ENCODE assay signal across 6 cellular contexts in the genomic region with DNA sequence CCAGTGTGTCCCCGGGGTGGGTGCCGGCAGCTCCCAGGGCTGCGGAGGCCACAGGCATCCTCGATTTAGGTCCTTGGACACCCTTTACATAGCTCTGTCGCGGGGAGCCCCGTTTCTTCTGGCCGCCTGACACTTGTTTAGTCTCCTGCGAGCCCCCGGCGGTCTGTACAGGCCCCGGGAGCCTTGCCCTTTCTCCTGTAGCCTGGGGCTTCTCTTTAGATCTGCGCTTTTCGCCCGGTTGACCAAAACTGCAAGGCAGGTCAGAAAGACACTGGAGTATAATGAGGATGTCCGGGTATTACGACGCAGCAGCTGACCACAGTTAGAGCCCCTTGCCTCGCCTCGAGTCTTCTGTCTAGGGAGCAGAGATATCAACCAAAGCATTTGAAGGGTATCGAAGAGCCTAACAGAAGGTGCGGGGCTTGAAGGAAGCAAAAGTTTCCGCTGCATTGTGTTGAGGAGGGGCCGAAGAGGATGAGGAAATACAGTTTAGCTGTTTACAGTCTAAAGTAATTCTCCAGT. TPM values are rescaled to one million over a fixed set of nuclear protein-coding genes. Genes with fewer than 3 reads are reported as not detected.
DNase-seq lines count a peak whose midpoint lies in the region; ATAC-seq, FAIRE-seq and TF ChIP-seq lines count a peak whose summit lies in the region.

No MANE protein-coding gene starts in this region.

- H3K4me2 ChIP-seq in GM12878 (ENCODE audit: control insufficient read depth, insufficient read depth): peak overlapping the region; percentile 67

- CTCF ChIA-PET in GM12878 (lab: Yijun Ruan, JAX): no interaction called here

- TF ChIP-seq RAD21 in GM12878 (IDR thresholded peaks at IDR 0.05; ENCODE audit: insufficient read depth, low read depth, low read length): no peak

- TF ChIP-seq POLR2A in GM12878 (IDR thresholded peaks at IDR 0.05; ENCODE audit: low read depth, low read length): no peak

- WGBS in GM12878 (ENCODE audit: insufficient coverage, insufficient replicate concordance, low lambda C conversion rate, missing lambda C conversion rate): 35% methylated on average over 24 of the region's 24 CpGs

- RAD21 ChIA-PET in GM12878 (lab: Charles Lee; ENCODE audit: unreplicated experiment): no interaction called here

- peaks cover 31% of the 10 kb centered on the region for H3K4me1 ChIP-seq in CD4-positive, CD25-positive, alpha-beta regulatory T cell (ENCODE audit: control insufficient read depth, insufficient read depth, low read length, poor library complexity, severe bottlenecking)
- H3K4me1 ChIP-seq in GM12878 (ENCODE audit: control insufficient read depth, insufficient read depth, low read length): no peaks in the 10 kb centered on the region

- H3K27me3 ChIP-seq in CD4-positive, CD25-positive, alpha-beta regulatory T cell (ENCODE audit: control insufficient read depth, insufficient read depth, low read length): no peaks in the 10 kb centered on the region
- H3K27me3 ChIP-seq in GM12878 (replicated peaks in 1 of 2; ENCODE audit: control insufficient read depth in 2 of 2, insufficient read depth in 2 of 2, low read length in 1 of 2): no peaks in the 10 kb centered on the region

- H3K9me3 ChIP-seq in CD4-positive, CD25-positive, alpha-beta regulatory T cell (ENCODE audit: control insufficient read depth in 2 of 2, low read length in 2 of 2): no peaks in the 10 kb centered on the region
- no peaks in the 10 kb centered on the region for H3K9me3 ChIP-seq in GM12878 (replicated peaks; ENCODE audit: control insufficient read depth, insufficient read depth, low read length)

- peak overlapping the region; percentile 89 to 97 (median 94) for H3K4me3 Mint-ChIP-seq in CD4-positive, CD25-positive, alpha-beta regulatory T cell
- peak overlapping the region; percentile 80 to 94 (median 90) for H3K4me3 Mint-ChIP-seq in naive thymus-derived CD8-positive, alpha-beta T cell

- TSS peak; percentile 75 for BruUV-seq in GM12878 (replicated peaks; lab: Mats Ljungman, UMichigan)

- H3K79me2 ChIP-seq in GM12878 (ENCODE audit: control insufficient read depth, insufficient read depth, low read length): peaks cover 54% of the 10 kb centered on the region

- POLR2A ChIA-PET in GM12878 (lab: Charles Lee): interaction anchor here (0.7 kb wide), 1 partner anchor 45 kb away, joined by 3 read pairs; a partner anchor contains a TSS
- POLR2A ChIA-PET in naive thymus-derived CD8-positive, alpha-beta T cell (lab: Charles Lee): interaction anchor here (0.8 to 1.5 kb wide), 5 partner anchors 45 to 145 kb away, joined by 3 to 12 read pairs (median 3); a partner anchor contains a TSS

- peak overlapping the region; percentile 81 for H3K9ac ChIP-seq in GM12878 (ENCODE audit: control insufficient read depth, insufficient read depth, low read length)

- H3K27me3 Mint-ChIP-seq in CD4-positive, CD25-positive, alpha-beta regulatory T cell: no peaks in the 10 kb centered on the region
- H3K27me3 Mint-ChIP-seq in naive thymus-derived CD8-positive, alpha-beta T cell: no peaks in the 10 kb centered on the region

- intact Hi-C loops in GM12878 (cut with micrococcal nuclease; ENCODE audit: unreplicated experiment): loop anchor here (5.0 kb wide), 2 partner anchors 44 to 146 kb away; a partner anchor contains a TSS

- ATAC-seq in CD4-positive, CD25-positive, alpha-beta regulatory T cell (ENCODE audit: low read depth in 2 of 2): no peak
- ATAC-seq in HG02840 (IDR thresholded peaks at IDR 0.05; ENCODE audit: low FRiP score, unreplicated experiment) (peak; percentile 19), GM12878 (peak; percentile 11)
- ATAC-seq in naive thymus-derived CD8-positive, alpha-beta T cell: peak in 1 of 2 donors; percentile 24

- H3K27ac ChIP-seq in CD4-positive, CD25-positive, alpha-beta regulatory T cell (ENCODE audit: insufficient read depth, low read length, poor library complexity, severe bottlenecking): peak overlapping the region; percentile 82
- peak overlapping the region; percentile 73 for H3K27ac ChIP-seq in GM12878 (ENCODE audit: control insufficient read depth, insufficient read depth)

- SMC1A ChIA-PET in GM12878 (lab: Charles Lee; ENCODE audit: uncharacterized antibody, unreplicated experiment): no interaction called here

- peak overlapping the region; percentile 81 for H3K4me3 ChIP-seq in CD4-positive, CD25-positive, alpha-beta regulatory T cell (ENCODE audit: low read depth, low read length)
- peak overlapping the region; percentile 83 for H3K4me3 ChIP-seq in GM12878

- no peak for TF ChIP-seq CTCF in GM12878 (IDR thresholded peaks at IDR 0.05 in 2 of 3, conservative IDR thresholded peaks at IDR 0.05 in 1 of 3; ENCODE audit: control insufficient read depth in 2 of 3, extremely low read depth in 1 of 3, insufficient read depth in 1 of 3, low read depth in 3 of 3, low read length in 3 of 3)

- peaks cover 0 to 2% (median 0%) of the 10 kb centered on the region in 7 donors for H3K9me3 Mint-ChIP-seq in CD4-positive, CD25-positive, alpha-beta regulatory T cell
- H3K9me3 Mint-ChIP-seq in naive thymus-derived CD8-positive, alpha-beta T cell: no peaks in the 10 kb centered on the region

- peak overlapping the region; percentile 54 to 94 (median 93) for H3K27ac Mint-ChIP-seq in CD4-positive, CD25-positive, alpha-beta regulatory T cell
- H3K27ac Mint-ChIP-seq in naive thymus-derived CD8-positive, alpha-beta T cell: peak overlapping the region; percentile 80 to 97 (median 95)

- peaks cover 9 to 60% (median 43%) of the 10 kb centered on the region in 4 donors for H3K4me1 Mint-ChIP-seq in CD4-positive, CD25-positive, alpha-beta regulatory T cell
- peaks cover 27 to 56% (median 53%) of the 10 kb centered on the region in 4 donors for H3K4me1 Mint-ChIP-seq in naive thymus-derived CD8-positive, alpha-beta T cell

- peak overlapping the region; percentile 73 for H2AFZ ChIP-seq in GM12878 (ENCODE audit: control insufficient read depth, low read depth, low read length)

- in situ Hi-C loops in GM12878 (cut with MboI): no loop called here

- peaks cover 11% of the 10 kb centered on the region for H3K36me3 ChIP-seq in CD4-positive, CD25-positive, alpha-beta regulatory T cell (ENCODE audit: control insufficient read depth, insufficient read depth, low read length)
- no peaks in the 10 kb centered on the region; a peak in 3 of 4 replicates for H3K36me3 ChIP-seq in GM12878 (ENCODE audit: control insufficient read depth in 2 of 2, insufficient read depth in 2 of 2, low read length in 1 of 2)

- peak in 1 of 3 donors; percentile 48 for DNase-seq in CD4-positive, CD25-positive, alpha-beta regulatory T cell
- DNase-seq in GM12878 (ENCODE audit: low read depth, low spot score) (no peak), NCI-H2196 (lab: John Stamatoyannopoulos, UW; ENCODE audit: unreplicated experiment) (no peak), cortex of kidney (lab: John Stamatoyannopoulos, UW) (no peak)
- DNase-seq in naive thymus-derived CD8-positive, alpha-beta T cell: no peak

- no peaks in the 10 kb centered on the region for H4K20me1 ChIP-seq in GM12878 (ENCODE audit: control insufficient read depth, insufficient read depth)

- H3K36me3 Mint-ChIP-seq in CD4-positive, CD25-positive, alpha-beta regulatory T cell: peaks cover 12% of the 10 kb centered on the region
- H3K36me3 Mint-ChIP-seq in naive thymus-derived CD8-positive, alpha-beta T cell: peaks cover 0 to 33% (median 1%) of the 10 kb centered on the region in 3 donors

- no peak for FAIRE-seq in GM12878 (lab: Jason Lieb, UNC)

- TF ChIP-seq EP300 in GM12878 (IDR thresholded peaks at IDR 0.05; ENCODE audit: borderline replicate concordance in 1 of 2, control insufficient read depth in 1 of 2, low read depth in 2 of 2, low read length in 2 of 2): no peak

RNA-seq across cellular contexts. Expression of a gene that starts 0.4 kb away (rescaled TPM):
- total RNA-seq in CD4-positive, CD25-positive, alpha-beta regulatory T cell: 13.7 TPM
- 10 to 100 TPM; 22.3 to 26.8 (median 25.0) TPM for polyA plus RNA-seq in CD4-positive, CD25-positive, alpha-beta regulatory T cell
- 25.7 and 26.0 TPM in 2 replicates for total RNA-seq in GM12878 (2013; cell fraction: nucleolus; rRNA removed)
- total RNA-seq in GM12878 (2014; rRNA removed) (15.5 and 16.9 TPM in 2 replicates), GM12878 (2014; rRNA removed; fragmentation: Illumina TruSeq; extraction: Trizol) (29.1 and 29.9 TPM in 2 replicates), GM12878 (2021) (25.7 and 30.7 TPM in 2 replicates)
- polyA plus RNA-seq in GM12878 (2011; ENCODE audit: low read depth): 13.1 TPM
- polyA plus RNA-seq in GM12878 (2011; rRNA removed) (43.0 and 50.7 TPM in 2 replicates), GM12878 (2014; fragmentation: Illumina TruSeq; extraction: Trizol) (41.1 and 50.1 TPM in 2 replicates), GM12878 (2014; fragmentation: Nextera tagmentation; extraction: Ambion mirVana) (10 to 100 TPM; 29.5 to 40.6 TPM), GM12878 (2014; rRNA removed) (20.5 and 21.9 TPM in 2 replicates), GM12878 (2016; fragmentation: Nextera tagmentation; extraction: Ambion mirVana) (10 to 100 TPM; 53.0 to 57.5 TPM)
- polyA plus RNA-seq in GM12878 (2011; cell fraction: cytosol; rRNA removed): 27.1 and 28.8 TPM in 2 replicates
- 18.0 TPM in 2 replicates for polyA plus RNA-seq in GM12878 (2011; cell fraction: nucleus; rRNA removed)
- 17.9 and 19.8 TPM in 2 replicates for polyA plus RNA-seq in GM12878 (2012)
- polyA minus RNA-seq in GM12878 (2011; rRNA and poly(A)+ RNA removed): 34.4 and 52.9 TPM in 2 replicates
- polyA minus RNA-seq in GM12878 (2011; cell fraction: cytosol; rRNA and poly(A)+ RNA removed): 11.9 and 15.4 TPM in 2 replicates
- 15.1 and 27.1 TPM in 2 replicates for polyA minus RNA-seq in GM12878 (2011; cell fraction: nucleus; rRNA and poly(A)+ RNA removed)
- 10 to 100 TPM; 18.3 to 19.5 TPM for total RNA-seq in naive thymus-derived CD8-positive, alpha-beta T cell
- polyA plus RNA-seq in naive thymus-derived CD8-positive, alpha-beta T cell: 10 to 100 TPM; 17.0 to 25.7 (median 17.4) TPM

RNA-seq across cellular contexts. Expression of a gene that starts 0.8 kb away (rescaled TPM):
- 3.7 TPM for total RNA-seq in CD4-positive, CD25-positive, alpha-beta regulatory T cell
- 10 to 100 TPM; 17.8 to 22.9 (median 20.5) TPM for polyA plus RNA-seq in CD4-positive, CD25-positive, alpha-beta regulatory T cell
- 3.9 and 4.4 TPM in 2 replicates for total RNA-seq in GM12878 (2013; cell fraction: nucleolus; rRNA removed)
- total RNA-seq in GM12878 (2014; rRNA removed): 25.0 and 26.5 TPM in 2 replicates
- 14.0 and 15.6 TPM in 2 replicates for total RNA-seq in GM12878 (2014; rRNA removed; fragmentation: Illumina TruSeq; extraction: Trizol)
- total RNA-seq in GM12878 (2021): 10.3 and 10.4 TPM in 2 replicates
- 11.5 TPM for polyA plus RNA-seq in GM12878 (2011; ENCODE audit: low read depth)
- 27.9 and 30.5 TPM in 2 replicates for polyA plus RNA-seq in GM12878 (2011; rRNA removed)
- 31.7 and 33.4 TPM in 2 replicates for polyA plus RNA-seq in GM12878 (2011; cell fraction: cytosol; rRNA removed)
- polyA plus RNA-seq in GM12878 (2011; cell fraction: nucleus; rRNA removed): 14.2 and 16.6 TPM in 2 replicates
- 12.7 and 15.9 TPM in 2 replicates for polyA plus RNA-seq in GM12878 (2012)
- polyA plus RNA-seq in GM12878 (2014; fragmentation: Illumina TruSeq; extraction: Trizol): 12.3 and 14.6 TPM in 2 replicates
- 10 to 100 TPM in 1 of 2 experiments, 1 to 10 TPM in 1; 5.8 to 10.4 TPM for polyA plus RNA-seq in GM12878 (2014; fragmentation: Nextera tagmentation; extraction: Ambion mirVana)
- 33.7 and 36.4 TPM in 2 replicates for polyA plus RNA-seq in GM12878 (2014; rRNA removed)
- 10 to 100 TPM; 30.0 to 33.4 TPM for polyA plus RNA-seq in GM12878 (2016; fragmentation: Nextera tagmentation; extraction: Ambion mirVana)
- 9.4 TPM in 2 replicates for polyA minus RNA-seq in GM12878 (2011; rRNA and poly(A)+ RNA removed)
- polyA minus RNA-seq in GM12878 (2011; cell fraction: cytosol; rRNA and poly(A)+ RNA removed): 2.5 and 3.0 TPM in 2 replicates
- 0.77 and 2.1 TPM in 2 replicates for polyA minus RNA-seq in GM12878 (2011; cell fraction: nucleus; rRNA and poly(A)+ RNA removed)
- total RNA-seq in naive thymus-derived CD8-positive, alpha-beta T cell: 1 to 10 TPM; 5.3 to 8.6 TPM
- 10 to 100 TPM; 25.6 to 27.7 (median 26.1) TPM for polyA plus RNA-seq in naive thymus-derived CD8-positive, alpha-beta T cell

RNA-seq across cellular contexts. Expression of a gene that starts 0.8 kb away (rescaled TPM):
- 16.1 TPM for total RNA-seq in CD4-positive, CD25-positive, alpha-beta regulatory T cell
- 10 to 100 TPM; 23.5 to 30.6 (median 25.7) TPM for polyA plus RNA-seq in CD4-positive, CD25-positive, alpha-beta regulatory T cell
- total RNA-seq in GM12878 (2013; cell fraction: nucleolus; rRNA removed): 9.2 TPM in 2 replicates
- total RNA-seq in GM12878 (2014; rRNA removed) (31.6 and 34.3 TPM in 2 replicates), GM12878 (2014; rRNA removed; fragmentation: Illumina TruSeq; extraction: Trizol) (20.6 and 25.6 TPM in 2 replicates), GM12878 (2021) (29.8 and 43.2 TPM in 2 replicates)
- polyA plus RNA-seq in GM12878 (2011; ENCODE audit: low read depth): 19.5 TPM
- polyA plus RNA-seq in GM12878 (2011; rRNA removed) (32.8 and 115 TPM in 2 replicates), GM12878 (2014; fragmentation: Illumina TruSeq; extraction: Trizol) (25.7 and 48.3 TPM in 2 replicates), GM12878 (2014; fragmentation: Nextera tagmentation; extraction: Ambion mirVana) (10 to 100 TPM; 30.2 to 52.9 TPM), GM12878 (2014; rRNA removed) (15.8 and 16.6 TPM in 2 replicates), GM12878 (2016; fragmentation: Nextera tagmentation; extraction: Ambion mirVana) (10 to 100 TPM; 56.5 to 74.0 TPM)
- 2.2 and 3.1 TPM in 2 replicates for polyA plus RNA-seq in GM12878 (2011; cell fraction: cytosol; rRNA removed)
- 18.3 and 27.0 TPM in 2 replicates for polyA plus RNA-seq in GM12878 (2011; cell fraction: nucleus; rRNA removed)
- polyA plus RNA-seq in GM12878 (2012): 37.1 and 39.6 TPM in 2 replicates
- polyA minus RNA-seq in GM12878 (2011; rRNA and poly(A)+ RNA removed): 9.0 and 10.4 TPM in 2 replicates
- 6.0 and 7.1 TPM in 2 replicates for polyA minus RNA-seq in GM12878 (2011; cell fraction: cytosol; rRNA and poly(A)+ RNA removed)
- polyA minus RNA-seq in GM12878 (2011; cell fraction: nucleus; rRNA and poly(A)+ RNA removed): 6.6 and 8.8 TPM in 2 replicates
- 10 to 100 TPM; 17.7 to 23.2 TPM for total RNA-seq in naive thymus-derived CD8-positive, alpha-beta T cell
- polyA plus RNA-seq in naive thymus-derived CD8-positive, alpha-beta T cell: 10 to 100 TPM; 27.9 to 37.9 (median 29.3) TPM

RNA-seq across cellular contexts. Expression of a gene that starts 45.1 kb away (rescaled TPM):
- total RNA-seq in CD4-positive, CD25-positive, alpha-beta regulatory T cell: 36.9 TPM
- polyA plus RNA-seq in CD4-positive, CD25-positive, alpha-beta regulatory T cell: 100 to 1,000 TPM; 165 to 185 (median 174) TPM
- total RNA-seq in GM12878 (2013; cell fraction: nucleolus; rRNA removed): 18.8 and 21.1 TPM in 2 replicates
- total RNA-seq in GM12878 (2014; rRNA removed) (70.5 and 89.0 TPM in 2 replicates), GM12878 (2014; rRNA removed; fragmentation: Illumina TruSeq; extraction: Trizol) (116 and 118 TPM in 2 replicates), GM12878 (2021) (105 and 106 TPM in 2 replicates)
- 60.2 TPM for polyA plus RNA-seq in GM12878 (2011; ENCODE audit: low read depth)
- polyA plus RNA-seq in GM12878 (2011; rRNA removed) (353 and 397 TPM in 2 replicates), GM12878 (2014; fragmentation: Illumina TruSeq; extraction: Trizol) (175 and 235 TPM in 2 replicates), GM12878 (2014; fragmentation: Nextera tagmentation; extraction: Ambion mirVana) (100 to 1,000 TPM; 232 to 285 TPM), GM12878 (2014; rRNA removed) (114 and 115 TPM in 2 replicates), GM12878 (2016; fragmentation: Nextera tagmentation; extraction: Ambion mirVana) (100 to 1,000 TPM; 165 to 166 TPM)
- polyA plus RNA-seq in GM12878 (2011; cell fraction: cytosol; rRNA removed): 234 and 319 TPM in 2 replicates
- 98.3 and 154 TPM in 2 replicates for polyA plus RNA-seq in GM12878 (2011; cell fraction: nucleus; rRNA removed)
- polyA plus RNA-seq in GM12878 (2012): 68.1 and 85.7 TPM in 2 replicates
- 93.4 and 98.9 TPM in 2 replicates for polyA minus RNA-seq in GM12878 (2011; rRNA and poly(A)+ RNA removed)
- polyA minus RNA-seq in GM12878 (2011; cell fraction: cytosol; rRNA and poly(A)+ RNA removed): 14.0 and 20.4 TPM in 2 replicates
- 19.3 and 23.0 TPM in 2 replicates for polyA minus RNA-seq in GM12878 (2011; cell fraction: nucleus; rRNA and poly(A)+ RNA removed)
- 10 to 100 TPM; 48.2 to 59.9 TPM for total RNA-seq in naive thymus-derived CD8-positive, alpha-beta T cell
- polyA plus RNA-seq in naive thymus-derived CD8-positive, alpha-beta T cell: 100 to 1,000 TPM; 161 to 203 (median 178) TPM

RNA-seq across cellular contexts. Expression of a gene that starts 49.2 kb away (rescaled TPM):
- 0.89 TPM for total RNA-seq in CD4-positive, CD25-positive, alpha-beta regulatory T cell
- polyA plus RNA-seq in CD4-positive, CD25-positive, alpha-beta regulatory T cell: 1 to 10 TPM; 4.1 to 7.3 (median 4.5) TPM
- total RNA-seq in GM12878 (2013; cell fraction: nucleolus; rRNA removed): 5.2 and 5.9 TPM in 2 replicates
- total RNA-seq in GM12878 (2014; rRNA removed): 5.1 and 5.3 TPM in 2 replicates
- total RNA-seq in GM12878 (2014; rRNA removed; fragmentation: Illumina TruSeq; extraction: Trizol): 3.8 and 4.8 TPM in 2 replicates
- 4.5 and 5.0 TPM in 2 replicates for total RNA-seq in GM12878 (2021)
- polyA plus RNA-seq in GM12878 (2011; ENCODE audit: low read depth): 2.8 TPM
- 8.1 and 11.9 TPM in 2 replicates for polyA plus RNA-seq in GM12878 (2011; rRNA removed)
- polyA plus RNA-seq in GM12878 (2011; cell fraction: cytosol; rRNA removed): 5.7 and 6.6 TPM in 2 replicates
- 2.8 and 4.1 TPM in 2 replicates for polyA plus RNA-seq in GM12878 (2011; cell fraction: nucleus; rRNA removed)
- polyA plus RNA-seq in GM12878 (2012): 3.9 and 5.7 TPM in 2 replicates
- 6.4 and 7.4 TPM in 2 replicates for polyA plus RNA-seq in GM12878 (2014; fragmentation: Illumina TruSeq; extraction: Trizol)
- polyA plus RNA-seq in GM12878 (2014; fragmentation: Nextera tagmentation; extraction: Ambion mirVana): 1 to 10 TPM; 3.0 to 3.7 TPM
- 4.1 and 4.9 TPM in 2 replicates for polyA plus RNA-seq in GM12878 (2014; rRNA removed)
- 1 to 10 TPM; 6.1 to 7.1 TPM for polyA plus RNA-seq in GM12878 (2016; fragmentation: Nextera tagmentation; extraction: Ambion mirVana)
- polyA minus RNA-seq in GM12878 (2011; rRNA and poly(A)+ RNA removed): 6.6 and 7.1 TPM in 2 replicates
- polyA minus RNA-seq in GM12878 (2011; cell fraction: cytosol; rRNA and poly(A)+ RNA removed): 1.3 and 1.8 TPM in 2 replicates
- 2.4 and 2.5 TPM in 2 replicates for polyA minus RNA-seq in GM12878 (2011; cell fraction: nucleus; rRNA and poly(A)+ RNA removed)
- 1 to 10 TPM; 1.1 to 1.6 TPM for total RNA-seq in naive thymus-derived CD8-positive, alpha-beta T cell
- 1 to 10 TPM; 2.4 to 5.5 (median 2.7) TPM for polyA plus RNA-seq in naive thymus-derived CD8-positive, alpha-beta T cell

Comparison
In these comparisons a context has a peak if more than half of its experiments do, and no peak if none do; other contexts are left out.
1. ATAC-seq: peak in HG02840 (single experiment) and GM12878 (single experiment); none in CD4-positive, CD25-positive, alpha-beta regulatory T cell (0 of 2).